In the genomic region with DNA sequence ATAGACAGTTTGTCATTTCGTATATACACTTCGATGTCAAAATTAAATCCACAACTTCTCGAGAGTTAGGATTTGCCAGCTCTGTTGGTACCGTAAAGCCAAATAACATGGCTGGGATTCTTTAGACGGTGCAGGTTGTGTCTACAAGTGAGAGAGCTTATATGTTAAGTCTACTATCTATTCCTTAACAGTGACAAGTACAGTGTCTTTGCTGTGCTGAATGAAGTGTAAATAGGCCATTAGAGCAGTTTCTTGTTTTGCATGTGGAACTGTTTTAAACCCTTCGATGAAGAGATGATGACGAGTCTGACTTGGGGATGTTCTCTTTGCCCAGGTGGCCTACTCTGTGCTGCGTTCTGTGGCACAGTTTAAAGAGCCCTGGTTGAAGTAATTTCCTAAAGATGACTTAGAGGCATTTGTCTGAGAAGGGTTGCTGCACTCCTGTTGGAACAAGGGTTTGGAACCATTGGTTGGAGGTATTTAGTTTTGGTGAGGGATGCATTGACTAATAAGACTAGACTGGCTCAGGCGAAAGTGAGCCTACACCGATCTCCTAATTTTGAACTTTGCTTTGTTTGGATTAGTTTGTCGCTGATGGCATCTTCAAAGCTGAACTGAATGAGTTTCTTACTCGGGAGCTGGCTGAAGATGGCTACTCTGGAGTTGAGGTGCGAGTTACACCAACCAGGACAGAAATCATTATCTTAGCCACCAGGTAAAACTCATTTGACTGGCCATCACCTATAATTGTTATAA, we compare ENCODE assay signal across 1 cellular context.
TF ChIP-seq lines count a peak whose summit lies in the region.

No MANE protein-coding gene starts in this region.

TF ChIP-seq in K562, 482 proteins besides CTCF, POLR2A, EP300 and RAD21:
- no peak for TF ChIP-seq KLF1 (tag; IDR thresholded peaks at IDR 0.05)
- TF ChIP-seq, protein P1, sequence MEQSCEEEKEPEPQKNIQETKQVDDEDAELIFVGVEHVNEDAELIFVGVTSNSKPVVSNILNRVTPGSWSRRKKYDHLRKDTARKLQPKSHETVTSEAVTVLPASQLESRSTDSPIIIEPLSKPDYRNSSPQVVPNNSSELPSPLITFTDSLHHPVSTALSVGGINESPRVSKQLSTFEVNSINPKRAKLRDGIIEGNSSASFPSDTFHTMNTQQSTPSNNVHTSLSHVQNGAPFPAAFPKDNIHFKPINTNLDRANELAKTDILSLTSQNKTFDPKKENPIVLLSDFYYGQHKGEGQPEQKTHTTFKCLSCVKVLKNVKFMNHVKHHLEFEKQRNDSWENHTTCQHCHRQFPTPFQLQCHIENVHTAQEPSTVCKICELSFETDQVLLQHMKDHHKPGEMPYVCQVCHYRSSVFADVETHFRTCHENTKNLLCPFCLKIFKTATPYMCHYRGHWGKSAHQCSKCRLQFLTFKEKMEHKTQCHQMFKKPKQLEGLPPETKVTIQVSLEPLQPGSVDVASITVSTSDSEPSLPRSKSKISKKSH (CRISPR knock-in tag; IDR thresholded peaks at IDR 0.05) = no peak
- TF ChIP-seq CSDE1 (IDR thresholded peaks at IDR 0.05) = no peak
- no peak for TF ChIP-seq ZNF75A (CRISPR knock-in tag; IDR thresholded peaks at IDR 0.05)
- peak; percentile 16 for TF ChIP-seq CHD1 (IDR thresholded peaks at IDR 0.05; ENCODE audit: low read length)
- TF ChIP-seq EHMT2 (IDR thresholded peaks at IDR 0.05) = no peak
- TF ChIP-seq ZNF41 (CRISPR knock-in tag; conservative IDR thresholded peaks at IDR 0.05) = no peak
- TF ChIP-seq TCF3 (CRISPR knock-in tag; IDR thresholded peaks at IDR 0.05) = no peak
- TF ChIP-seq ELF4 (CRISPR knock-in tag; IDR thresholded peaks at IDR 0.05) = no peak
- no peak for TF ChIP-seq FOXK1 (CRISPR knock-in tag; IDR thresholded peaks at IDR 0.05; ENCODE audit: borderline replicate concordance)
- TF ChIP-seq SRSF9 (IDR thresholded peaks at IDR 0.05; ENCODE audit: borderline replicate concordance, low read depth, low read length) = no peak
- no peak for TF ChIP-seq LARP7 (IDR thresholded peaks at IDR 0.05)
- TF ChIP-seq PRPF4 (IDR thresholded peaks at IDR 0.05; ENCODE audit: insufficient read depth, low read depth, low read length, poor library complexity, severe bottlenecking) = no peak
- no peak for TF ChIP-seq POLR2AphosphoS2 (IDR thresholded peaks at IDR 0.05; ENCODE audit: low read length)
- TF ChIP-seq NR2F6 (CRISPR knock-in tag; IDR thresholded peaks at IDR 0.05) = no peak
- peak; percentile 16 for TF ChIP-seq TAF1 (IDR thresholded peaks at IDR 0.05; ENCODE audit: control insufficient read depth, extremely low read depth, insufficient read depth, low read length, severe bottlenecking)
- TF ChIP-seq POLR2B (IDR thresholded peaks at IDR 0.05; ENCODE audit: low read depth, partially characterized antibody) = no peak
- TF ChIP-seq BACH1 (tag; IDR thresholded peaks at IDR 0.05) = 0 out of 2 replicates have a peak, but pooled peaks have one; percentile 40
- TF ChIP-seq KAT7 (CRISPR knock-in tag; IDR thresholded peaks at IDR 0.05; ENCODE audit: borderline replicate concordance) = 0 out of 2 replicates have a peak, but pooled peaks have one; percentile 1
- no peak for TF ChIP-seq THRAP3 (IDR thresholded peaks at IDR 0.05; ENCODE audit: borderline replicate concordance)
- no peak for TF ChIP-seq OTX1 (CRISPR knock-in tag; IDR thresholded peaks at IDR 0.05)
- TF ChIP-seq THRA (IDR thresholded peaks at IDR 0.05) = no peak
- peak; percentile 70; the same call in 1 of the 2 replicates for TF ChIP-seq HNRNPL (IDR thresholded peaks at IDR 0.05; ENCODE audit: low read depth, low read length)
- 0 out of 2 replicates have a peak, but pooled peaks have one; percentile 31 for TF ChIP-seq RB1 (IDR thresholded peaks at IDR 0.05; ENCODE audit: low read depth)
- TF ChIP-seq, protein P2, sequence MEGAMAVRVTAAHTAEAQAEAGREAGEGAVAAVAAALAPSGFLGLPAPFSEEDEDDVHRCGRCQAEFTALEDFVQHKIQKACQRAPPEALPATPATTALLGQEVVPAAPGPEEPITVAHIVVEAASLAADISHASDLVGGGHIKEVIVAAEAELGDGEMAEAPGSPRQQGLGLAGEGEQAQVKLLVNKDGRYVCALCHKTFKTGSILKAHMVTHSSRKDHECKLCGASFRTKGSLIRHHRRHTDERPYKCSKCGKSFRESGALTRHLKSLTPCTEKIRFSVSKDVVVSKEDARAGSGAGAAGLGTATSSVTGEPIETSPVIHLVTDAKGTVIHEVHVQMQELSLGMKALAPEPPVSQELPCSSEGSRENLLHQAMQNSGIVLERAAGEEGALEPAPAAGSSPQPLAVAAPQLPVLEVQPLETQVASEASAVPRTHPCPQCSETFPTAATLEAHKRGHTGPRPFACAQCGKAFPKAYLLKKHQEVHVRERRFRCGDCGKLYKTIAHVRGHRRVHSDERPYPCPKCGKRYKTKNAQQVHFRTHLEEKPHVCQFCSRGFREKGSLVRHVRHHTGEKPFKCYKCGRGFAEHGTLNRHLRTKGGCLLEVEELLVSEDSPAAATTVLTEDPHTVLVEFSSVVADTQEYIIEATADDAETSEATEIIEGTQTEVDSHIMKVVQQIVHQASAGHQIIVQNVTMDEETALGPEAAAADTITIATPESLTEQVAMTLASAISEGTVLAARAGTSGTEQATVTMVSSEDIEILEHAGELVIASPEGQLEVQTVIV (CRISPR knock-in tag; IDR thresholded peaks at IDR 0.05; ENCODE audit: borderline replicate concordance) = no peak
- TF ChIP-seq RBFOX2 (IDR thresholded peaks at IDR 0.05; ENCODE audit: low read depth, low read length) = peak; percentile 65; the same call in 1 of the 2 replicates
- TF ChIP-seq HNRNPUL1 (IDR thresholded peaks at IDR 0.05; ENCODE audit: low read length) = no peak
- no peak for TF ChIP-seq GABPA (tag; conservative IDR thresholded peaks at IDR 0.05; ENCODE audit: low read depth)
- TF ChIP-seq RBBP5 (IDR thresholded peaks at IDR 0.05; ENCODE audit: borderline replicate concordance, insufficient read depth, low read length, poor library complexity, severe bottlenecking) = no peak
- TF ChIP-seq HMBOX1 (IDR thresholded peaks at IDR 0.05) = 0 out of 2 replicates have a peak, but pooled peaks have one; percentile 40
- TF ChIP-seq YBX1 (IDR thresholded peaks at IDR 0.05) = no peak
- TF ChIP-seq MXI1 (IDR thresholded peaks at IDR 0.05; ENCODE audit: low read depth, low read length) = no peak
- no peak for TF ChIP-seq PRDM10 (IDR thresholded peaks at IDR 0.05; ENCODE audit: partially characterized antibody)
- TF ChIP-seq RBM22 (IDR thresholded peaks at IDR 0.05; ENCODE audit: low read depth, low read length, poor library complexity, severe bottlenecking) = no peak
- TF ChIP-seq YY1 (IDR thresholded peaks at IDR 0.05; ENCODE audit: borderline replicate concordance in 1 of 3, control insufficient read depth in 1 of 3, extremely low read depth in 1 of 3, insufficient read depth in 3 of 3, insufficient read length in 1 of 3, insufficient replicate concordance in 2 of 3, low read depth in 1 of 3, low read length in 2 of 3) = peak in 1 of 3 experiments; percentile 58
- TF ChIP-seq SMAD3 (CRISPR knock-in tag; conservative IDR thresholded peaks at IDR 0.05) = no peak
- TF ChIP-seq SP2 (IDR thresholded peaks at IDR 0.05; ENCODE audit: extremely low read depth, low read depth, low read length, poor library complexity, severe bottlenecking) = no peak
- 0 out of 2 replicates have a peak, but pooled peaks have one; percentile 4 for TF ChIP-seq TEAD4 (IDR thresholded peaks at IDR 0.05; ENCODE audit: low read length)
- no peak for TF ChIP-seq TEAD4 (CRISPR knock-in tag; IDR thresholded peaks at IDR 0.05; ENCODE audit: borderline replicate concordance)
